ENCODE assay signal across 21 cellular contexts in genomic region chr5:169950333-169950732, GRCh38. TPM values are rescaled to one million over a fixed set of nuclear protein-coding genes. Genes with fewer than 3 reads are reported as not detected.
DNase-seq lines count a peak whose midpoint lies in the region; ATAC-seq and TF ChIP-seq lines count a peak whose summit lies in the region.
"Had no signal": no experiment of that assay in that cellular context is flagged by ENCODE, and none has a peak within 500 bp of the region (broad histone marks: within the 10 kb centered on the region; RNA-seq: fewer than 3 reads in every experiment).

No MANE protein-coding gene starts in this region.

- H3K27me3 Mint-ChIP-seq in T-helper 1 cell treated with Interleukin-12 subunit alpha and Interleukin-12 subunit beta and Interleukin-4 antibody, amounts not matched to agents 30 μg/mL and 1 μg/mL, for 36 hours (ENCODE audit: low read depth), result no peaks in the 10 kb centered on the region
- H3K27me3 Mint-ChIP-seq in Caco-2 (ENCODE audit: insufficient read depth, unreplicated experiment), result peaks cover 10% of the 10 kb centered on the region
- H3K27me3 Mint-ChIP-seq: CD4-positive, alpha-beta memory T cell; IgD-negative memory B cell had no signal

- H3K36me3 ChIP-seq in neutrophil, result peaks cover 50% of the 10 kb centered on the region
- no peaks in the 10 kb centered on the region for H3K36me3 ChIP-seq in Caco-2 (ENCODE audit: control insufficient read depth, insufficient read depth, low read length)
- H3K36me3 ChIP-seq: SJSA1 had no signal

- CTCF ChIA-PET in Caco-2 (lab: Charles Lee), result no interaction called here

- ATAC-seq in GM21576 (IDR thresholded peaks at IDR 0.05; ENCODE audit: unreplicated experiment) (peak; percentile 55), HG02981 (IDR thresholded peaks at IDR 0.05; ENCODE audit: unreplicated experiment) (peak; percentile 43), GM18511 (IDR thresholded peaks at IDR 0.05; ENCODE audit: unreplicated experiment) (no peak)
- ATAC-seq: Right ventricle myocardium inferior had no signal

- no peaks in the 10 kb centered on the region for H3K27me3 ChIP-seq in neutrophil
- no peaks in the 10 kb centered on the region for H3K27me3 ChIP-seq in Caco-2 (replicated peaks; ENCODE audit: control insufficient read depth, insufficient read depth, low read length)
- H3K27me3 ChIP-seq: BLaER1 treated with 17β-estradiol and CSF1 and Interleukin-3, amounts not matched to agents 10 nM and 100 nM; SJSA1 had no signal

- no peak overlapping the region for H3K4me3 Mint-ChIP-seq in T-helper 1 cell treated with Interleukin-12 subunit alpha and Interleukin-12 subunit beta and Interleukin-4 antibody, amounts not matched to agents 30 μg/mL and 1 μg/mL, for 36 hours
- H3K4me3 Mint-ChIP-seq in Caco-2 (ENCODE audit: unreplicated experiment), result no peak overlapping the region
- H3K4me3 Mint-ChIP-seq: CD4-positive, alpha-beta memory T cell had no signal

- POLR2A ChIA-PET in Caco-2 (lab: Charles Lee), result no interaction called here

- peak overlapping the region; percentile 31 for H3K27ac Mint-ChIP-seq in T-helper 1 cell treated with Interleukin-12 subunit alpha and Interleukin-12 subunit beta and Interleukin-4 antibody, amounts not matched to agents 30 μg/mL and 1 μg/mL, for 36 hours
- H3K27ac Mint-ChIP-seq in Caco-2 (ENCODE audit: unreplicated experiment), result no peak overlapping the region
- H3K27ac Mint-ChIP-seq: IgD-negative memory B cell had no signal

- peaks cover 5% of the 10 kb centered on the region for H3K4me1 Mint-ChIP-seq in T-helper 1 cell treated with Interleukin-12 subunit alpha and Interleukin-12 subunit beta and Interleukin-4 antibody, amounts not matched to agents 30 μg/mL and 1 μg/mL, for 36 hours (ENCODE audit: low read depth)
- no peaks in the 10 kb centered on the region for H3K4me1 Mint-ChIP-seq in Caco-2 (ENCODE audit: low read depth, unreplicated experiment)

- no peaks in the 10 kb centered on the region for H3K4me1 ChIP-seq in neutrophil (ENCODE audit: control insufficient read depth in 1 of 2, insufficient read depth in 1 of 2, low read depth in 1 of 2, low read length in 1 of 2)
- H3K4me1 ChIP-seq in Caco-2, result no peaks in the 10 kb centered on the region

- no peaks in the 10 kb centered on the region for H3K9me3 ChIP-seq in neutrophil
- no peaks in the 10 kb centered on the region for H3K9me3 ChIP-seq in Caco-2
- H3K9me3 ChIP-seq: BLaER1 treated with 17β-estradiol and CSF1 and Interleukin-3, amounts not matched to agents 10 nM and 100 nM; SJSA1 had no signal

- DNase-seq in T-helper 1 cell (no peak), NCI-H2196 treated with DMSO at 0.1 percent for 48 hours (lab: John Stamatoyannopoulos, UW; ENCODE audit: unreplicated experiment) (no peak), Caco-2 (no peak)
- DNase-seq: CD4-positive, alpha-beta memory T cell; DND-41; GOT3; HCEC 1CT; NCI-H1694; NCI-H2081 treated with DMSO at 0.1 percent for 48 hours; NCI-H446 had no signal

- peak overlapping the region; percentile 0 for H3K27ac ChIP-seq in neutrophil
- H3K27ac ChIP-seq: 22Rv1; BLaER1 treated with 17β-estradiol and CSF1 and Interleukin-3, amounts not matched to agents 10 nM and 100 nM; SJSA1 had no signal

- BruUV-seq in Caco-2 (replicated peaks; lab: Mats Ljungman, UMichigan), result no TSS peak

- peaks cover 29% of the 10 kb centered on the region for H3K36me3 Mint-ChIP-seq in T-helper 1 cell treated with Interleukin-12 subunit alpha and Interleukin-12 subunit beta and Interleukin-4 antibody, amounts not matched to agents 30 μg/mL and 1 μg/mL, for 36 hours (ENCODE audit: low read depth)
- no peaks in the 10 kb centered on the region for H3K36me3 Mint-ChIP-seq in Caco-2 (ENCODE audit: insufficient read depth, unreplicated experiment)

- H3K4me3 ChIP-seq in neutrophil (ENCODE audit: low read depth in 1 of 2, low read length in 1 of 2), result no peak overlapping the region
- H3K4me3 ChIP-seq in Caco-2 (ENCODE audit: low read depth, low read length), result no peak overlapping the region
- H3K4me3 ChIP-seq: BLaER1 treated with 17β-estradiol and CSF1 and Interleukin-3, amounts not matched to agents 10 nM and 100 nM; SJSA1 had no signal

- H3K9me3 Mint-ChIP-seq in T-helper 1 cell treated with Interleukin-12 subunit alpha and Interleukin-12 subunit beta and Interleukin-4 antibody, amounts not matched to agents 30 μg/mL and 1 μg/mL, for 36 hours, result no peaks in the 10 kb centered on the region
- H3K9me3 Mint-ChIP-seq in Caco-2 (ENCODE audit: unreplicated experiment), result no peaks in the 10 kb centered on the region
- H3K9me3 Mint-ChIP-seq: CD4-positive, alpha-beta memory T cell; IgD-negative memory B cell had no signal

- TF ChIP-seq CTCF in neutrophil (IDR thresholded peaks at IDR 0.05) (no peak), Caco-2 (IDR thresholded peaks at IDR 0.05; ENCODE audit: insufficient read depth in 1 of 2, low read depth in 1 of 2, low read length in 1 of 2, severe bottlenecking in 1 of 2, unreplicated experiment in 1 of 2) (no peak)

- intact Hi-C loops in Caco-2 (cut with micrococcal nuclease; ENCODE audit: unreplicated experiment), result no loop called here

RNA-seq across cellular contexts. Expression of gene INSYN2B, which starts 30.0 kb away (rescaled TPM):
- total RNA-seq in Caco-2 (2022), result 0.09 TPM in 1 of 2 replicates, not detected in the other
- total RNA-seq: CD4-positive, alpha-beta memory T cell; T-helper 1 cell treated with Interleukin-12 subunit alpha and Interleukin-12 subunit beta and Interleukin-4 antibody, amounts not matched to agents 30 ng/mL and 1 ng/mL, for 36 hours had no signal
